In the genomic region with DNA sequence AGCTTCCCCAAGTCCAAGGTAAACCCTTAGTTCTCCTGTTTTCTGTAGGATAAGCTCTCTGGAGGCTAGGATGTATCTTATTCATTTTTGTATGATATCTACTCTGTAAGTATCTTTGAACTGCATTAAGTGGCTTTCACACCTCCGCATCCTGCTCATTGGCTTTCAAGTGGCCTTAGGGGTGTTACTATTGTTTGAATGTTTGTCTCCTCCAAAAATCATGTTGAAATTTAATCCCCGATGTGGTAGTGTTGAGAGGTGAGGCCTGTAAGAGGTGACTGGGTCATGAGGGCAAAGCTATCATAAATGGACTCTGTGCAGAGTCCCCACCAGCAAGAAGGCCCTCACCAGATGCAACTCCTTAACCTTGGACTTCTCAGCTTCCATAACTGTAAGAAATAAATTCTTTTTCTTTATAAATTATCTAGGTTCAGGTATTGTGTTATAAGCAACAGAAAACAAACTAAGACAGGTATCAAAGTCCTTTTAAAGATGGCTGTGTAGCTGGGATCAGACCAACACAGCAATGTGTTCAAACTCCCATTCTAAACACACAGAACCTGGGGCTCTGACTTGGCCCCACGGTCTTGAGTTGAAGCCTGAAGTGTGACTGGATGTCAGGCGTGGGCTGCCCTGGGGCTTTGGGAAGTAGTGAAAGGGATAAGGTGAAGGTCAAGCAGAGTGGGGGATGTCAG, we compare ENCODE assay signal across 12 cellular contexts. TPM values are rescaled to one million over a fixed set of nuclear protein-coding genes. Genes with fewer than 3 reads are reported as not detected.
DNase-seq lines count a peak whose midpoint lies in the region; ATAC-seq and TF ChIP-seq lines count a peak whose summit lies in the region.
"Had no signal": no experiment of that assay in that cellular context is flagged by ENCODE, and none has a peak within 500 bp of the region (broad histone marks: within the 10 kb centered on the region; RNA-seq: fewer than 3 reads in every experiment).

No MANE protein-coding gene starts in this region.

- CTCF ChIA-PET in activated CD4-positive, alpha-beta memory T cell treated with anti-CD3 and anti-CD28 coated beads for 36 hours (lab: Charles Lee), result no interaction called here
- CTCF ChIA-PET in GM10248 (lab: Yijun Ruan, JAX), result interaction anchor here (1.2 to 2.4 kb wide), 2 partner anchors 17 to 22 kb away, joined by 3 to 6 read pairs; no protein-coding TSS in a partner anchor

- H3K27me3 Mint-ChIP-seq in GM23338 (ENCODE audit: insufficient read depth, low read depth, poor library complexity), result no peaks in the 10 kb centered on the region
- no peaks in the 10 kb centered on the region for H3K27me3 Mint-ChIP-seq in activated CD4-positive, alpha-beta memory T cell treated with anti-CD3 and anti-CD28 coated beads for 36 hours
- H3K27me3 Mint-ChIP-seq in naive thymus-derived CD8-positive, alpha-beta T cell, result no peaks in the 10 kb centered on the region

- no peak for ATAC-seq in GM23338
- peak; percentile 25 to 72 for ATAC-seq in naive thymus-derived CD8-positive, alpha-beta T cell
- ATAC-seq: foreskin keratinocyte had no signal

- POLR2A ChIA-PET in activated CD4-positive, alpha-beta memory T cell treated with anti-CD3 and anti-CD28 coated beads for 36 hours (lab: Charles Lee), result interaction anchor here (1.3 kb wide), 1 partner anchor 77 kb away, joined by 3 read pairs; the partner anchor contains the start of gene HIPK2
- POLR2A ChIA-PET in naive thymus-derived CD8-positive, alpha-beta T cell (lab: Charles Lee), result interaction anchor here (1.3 kb wide), 1 partner anchor 9 kb away, joined by 4 read pairs; no protein-coding TSS in a partner anchor
- POLR2A ChIA-PET in GM10248 (lab: Yijun Ruan, JAX), result no interaction called here

- H2AFZ ChIP-seq in GM23338, result 0 out of 2 replicates have a peak overlapping the region, but pooled peaks have one; percentile 58
- H2AFZ ChIP-seq: GM23248 had no signal

- H4K20me1 ChIP-seq in GM23338 (replicated peaks; ENCODE audit: insufficient read depth), result no peaks in the 10 kb centered on the region

- no peak overlapping the region for H3K4me2 ChIP-seq in GM23338

- no peak for TF ChIP-seq CTCF in GM23338 (conservative IDR thresholded peaks at IDR 0.05; ENCODE audit: low read depth in 2 of 2)
- peak in 1 of 4 experiments; percentile 1 for TF ChIP-seq CTCF in uterus (IDR thresholded peaks at IDR 0.05)
- TF ChIP-seq CTCF in GM10248 (IDR thresholded peaks at IDR 0.05; ENCODE audit: control extremely low read depth, extremely low read depth, low read depth, missing control alignments), result no peak

- intact Hi-C loops in activated CD4-positive, alpha-beta memory T cell treated with anti-CD3 and anti-CD28 coated beads for 36 hours (cut with micrococcal nuclease), result loop anchor here (2.0 kb wide), 1 partner anchor 24 kb away; no protein-coding TSS in a partner anchor
- intact Hi-C loops in uterus (cut with DNase I; ENCODE audit: low total_unique reads), result no loop called here

- no peaks in the 10 kb centered on the region for H3K9me3 Mint-ChIP-seq in GM23338
- no peaks in the 10 kb centered on the region for H3K9me3 Mint-ChIP-seq in activated CD4-positive, alpha-beta memory T cell treated with anti-CD3 and anti-CD28 coated beads for 36 hours
- no peaks in the 10 kb centered on the region for H3K9me3 Mint-ChIP-seq in naive thymus-derived CD8-positive, alpha-beta T cell

- DNase-seq in DMS53 (lab: John Stamatoyannopoulos, UW), result peak; percentile 77
- DNase-seq in GM23338 (ENCODE audit: low spot score), result no peak
- no peak for DNase-seq in activated CD4-positive, alpha-beta memory T cell treated with anti-CD3 and anti-CD28 coated beads for 36 hours
- DNase-seq in naive thymus-derived CD8-positive, alpha-beta T cell, result peak in 4 of 10 donors; percentile 20 to 42 (median 31)
- no peak for DNase-seq in uterus
- DNase-seq in germinal center (ENCODE audit: low spot score), result no peak
- no peak for DNase-seq in activated CD4-positive, alpha-beta T cell treated with anti-CD3 and anti-CD28 coated beads for 48 hours
- DNase-seq in GM10248 (ENCODE audit: extremely low spot score), result no peak
- DNase-seq: NCI-H2081 treated with DMSO at 0.1 percent for 48 hours had no signal

- H3K9me3 ChIP-seq in uterus, result no peaks in the 10 kb centered on the region

- H3K4me1 Mint-ChIP-seq in GM23338, result peaks cover 8% of the 10 kb centered on the region
- H3K4me1 Mint-ChIP-seq in activated CD4-positive, alpha-beta memory T cell treated with anti-CD3 and anti-CD28 coated beads for 36 hours (ENCODE audit: low read depth), result peaks cover 25% of the 10 kb centered on the region
- peaks cover 21 to 48% (median 27%) of the 10 kb centered on the region in 4 donors for H3K4me1 Mint-ChIP-seq in naive thymus-derived CD8-positive, alpha-beta T cell

- H3K36me3 Mint-ChIP-seq in GM23338 (ENCODE audit: low read depth), result no peaks in the 10 kb centered on the region
- H3K36me3 Mint-ChIP-seq in activated CD4-positive, alpha-beta memory T cell treated with anti-CD3 and anti-CD28 coated beads for 36 hours, result peaks cover 2% of the 10 kb centered on the region
- H3K36me3 Mint-ChIP-seq in naive thymus-derived CD8-positive, alpha-beta T cell, result no peaks in the 10 kb centered on the region

- H3K27ac Mint-ChIP-seq in GM23338, result no peak overlapping the region
- peak overlapping the region; percentile 69 for H3K27ac Mint-ChIP-seq in activated CD4-positive, alpha-beta memory T cell treated with anti-CD3 and anti-CD28 coated beads for 36 hours
- H3K27ac Mint-ChIP-seq in naive thymus-derived CD8-positive, alpha-beta T cell, result peak overlapping the region in 9 of 10 donors; percentile 36 to 86 (median 70)

- no peaks in the 10 kb centered on the region for H3K9me2 ChIP-seq in GM23338 (ENCODE audit: insufficient read depth)

- no peak overlapping the region for H3K27ac ChIP-seq in GM23338 (ENCODE audit: low read depth)
- H3K27ac ChIP-seq in uterus, result no peak overlapping the region
- H3K27ac ChIP-seq: cardiac muscle cell, foreskin keratinocyte, GM23248 had no signal

- no peaks in the 10 kb centered on the region for H3F3A ChIP-seq in GM23338 (replicated peaks; ENCODE audit: low read depth)

- no peaks in the 10 kb centered on the region for H3K79me2 ChIP-seq in GM23338 (replicated peaks; ENCODE audit: insufficient read depth)

- H3K36me3 ChIP-seq in GM23338 (ENCODE audit: insufficient read depth) (no peaks in the 10 kb centered on the region), uterus (no peaks in the 10 kb centered on the region)
- H3K36me3 ChIP-seq: cardiac muscle cell had no signal

- H3K4me3 ChIP-seq in GM23338 (no peak overlapping the region), uterus (no peak overlapping the region)
- H3K4me3 ChIP-seq: cardiac muscle cell, GM23248 had no signal

- no peaks in the 10 kb centered on the region; the same call in 1 of the 2 replicates for H3K4me1 ChIP-seq in GM23338 (ENCODE audit: insufficient read depth)
- H3K4me1 ChIP-seq in uterus, result no peaks in the 10 kb centered on the region
- H3K4me1 ChIP-seq: foreskin keratinocyte had no signal

- H3K27me3 ChIP-seq in GM23338 (ENCODE audit: insufficient read depth), result no peaks in the 10 kb centered on the region
- H3K27me3 ChIP-seq in uterus, result no peaks in the 10 kb centered on the region
- H3K27me3 ChIP-seq: cardiac muscle cell had no signal

- TF ChIP-seq POLR2A in uterus (IDR thresholded peaks at IDR 0.05), result no peak

- H3K4me3 Mint-ChIP-seq in GM23338, result no peak overlapping the region
- H3K4me3 Mint-ChIP-seq in activated CD4-positive, alpha-beta memory T cell treated with anti-CD3 and anti-CD28 coated beads for 36 hours, result no peak overlapping the region
- H3K4me3 Mint-ChIP-seq in naive thymus-derived CD8-positive, alpha-beta T cell, result peak overlapping the region in 8 of 10 donors; percentile 4 to 68 (median 41)

TF ChIP-seq in GM23338, 12 proteins besides CTCF, POLR2A, EP300 and RAD21 (continues in another document):
- no peak for TF ChIP-seq ZNF114 (CRISPR knock-in tag; IDR thresholded peaks at IDR 0.05)

RNA-seq across cellular contexts. Expression of gene TBXAS1, which starts 25.9 kb away (rescaled TPM):
- total RNA-seq in GM23338 (2014; rRNA removed; shearing (Covaris generic)), result 1.0 TPM in 1 of 2 replicates, not detected in the other
- polyA plus RNA-seq in GM23338 (2016; fragmentation: Nextera tagmentation; extraction: Ambion mirVana), result 0.89 and 1.3 TPM in 2 replicates
- total RNA-seq in activated CD4-positive, alpha-beta memory T cell treated with anti-CD3 and anti-CD28 coated beads for 36 hours, result 1 to 10 TPM; 4.8 to 5.3 TPM
- total RNA-seq in naive thymus-derived CD8-positive, alpha-beta T cell, result 1 to 10 TPM; 1.6 to 2.7 TPM
- polyA plus RNA-seq in naive thymus-derived CD8-positive, alpha-beta T cell, result 1 to 10 TPM in 1 of 3 donors, under 1 TPM in 2; 0.41 to 1.1 (median 0.75) TPM
- total RNA-seq in uterus, result 10 to 100 TPM in 2 of 4 donors, 1 to 10 TPM in 2; 6.6 to 14.3 (median 11.9) TPM
- total RNA-seq: GM23248 had no signal

Comparison
In these comparisons a context has a peak if more than half of its experiments do, and no peak if none do; other contexts are left out.
1. H3K4me3 Mint-ChIP-seq: peak in naive thymus-derived CD8-positive, alpha-beta T cell (8 of 10); none in GM23338 (single experiment) and activated CD4-positive, alpha-beta memory T cell treated with anti-CD3 and anti-CD28 coated beads for 36 hours (single experiment).